In the genomic region with DNA sequence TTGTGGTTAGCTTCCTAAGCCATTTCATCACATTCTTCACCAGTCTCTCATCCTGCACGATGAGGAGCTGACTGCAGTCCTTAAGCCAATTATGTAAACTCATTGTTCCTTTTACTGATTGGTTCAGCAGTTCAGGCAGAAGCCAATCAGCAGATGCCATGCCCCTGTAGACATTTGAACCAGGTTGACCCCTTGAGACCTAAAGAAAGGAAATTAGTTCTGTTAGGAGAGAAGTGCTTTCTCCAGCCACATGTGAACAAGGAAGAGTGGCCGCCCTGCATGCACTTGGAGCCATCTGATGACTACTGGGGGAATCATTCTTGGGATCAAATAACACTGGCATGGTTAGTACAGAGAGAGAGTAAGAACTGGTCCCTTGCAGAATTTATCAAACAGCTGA, we compare ENCODE assay signal across 17 cellular contexts.
DNase-seq lines count a peak whose midpoint lies in the region; ATAC-seq, FAIRE-seq and TF ChIP-seq lines count a peak whose summit lies in the region.
"Had no signal": no experiment of that assay in that cellular context is flagged by ENCODE, and none has a peak within 500 bp of the region (broad histone marks: within the 10 kb centered on the region; RNA-seq: fewer than 3 reads in every experiment).

No MANE protein-coding gene starts in this region.

- 0 out of 2 replicates have a peak, but pooled peaks cover 3% of the 10 kb centered on the region for H3K4me1 ChIP-seq in SJCRH30

- no peaks in the 10 kb centered on the region for H3K36me3 Mint-ChIP-seq in nephron progenitor cell (ENCODE audit: low read depth)
- H3K36me3 Mint-ChIP-seq: CD4-positive, alpha-beta memory T cell had no signal

- peak overlapping the region; percentile 80 for H3K27ac Mint-ChIP-seq in nephron progenitor cell
- H3K27ac Mint-ChIP-seq: CD4-positive, alpha-beta memory T cell had no signal

- H3K4me3 Mint-ChIP-seq in nephron progenitor cell = peak overlapping the region; percentile 44
- H3K4me3 Mint-ChIP-seq: activated T-cell treated with anti-CD3 and anti-CD28 coated beads, Interleukin-2, amount 50 U/mL, for 4 hours; CD4-positive, alpha-beta memory T cell had no signal

- no peaks in the 10 kb centered on the region for H3K27me3 ChIP-seq in SJCRH30
- H3K27me3 ChIP-seq: cardiac muscle cell, gastroesophageal sphincter had no signal

- H3K27me3 Mint-ChIP-seq in nephron progenitor cell (ENCODE audit: low read depth, poor library complexity) = no peaks in the 10 kb centered on the region
- H3K27me3 Mint-ChIP-seq: CD4-positive, alpha-beta memory T cell had no signal

- no peaks in the 10 kb centered on the region for H3K9me3 ChIP-seq in SJCRH30 (replicated peaks)
- H3K9me3 ChIP-seq: gastroesophageal sphincter had no signal

- H3K9me3 Mint-ChIP-seq in nephron progenitor cell = peaks cover 5% of the 10 kb centered on the region
- H3K9me3 Mint-ChIP-seq: activated T-cell treated with anti-CD3 and anti-CD28 coated beads, Interleukin-2, amount 50 U/mL, for 4 hours had no signal

- peak overlapping the region; percentile 37 for H3K27ac ChIP-seq in SJCRH30
- H3K27ac ChIP-seq: cardiac muscle cell, VCaP had no signal

- ATAC-seq in HG03439 (IDR thresholded peaks at IDR 0.05; ENCODE audit: unreplicated experiment) = no peak
- ATAC-seq: activated T-cell treated with anti-CD3 and anti-CD28 coated beads, Interleukin-2, amount 50 U/mL, for 4 hours; gastroesophageal sphincter; GM12878; left ventricle myocardium superior; Right ventricle myocardium inferior had no signal

- no peak for TF ChIP-seq CTCF in nephron progenitor cell (IDR thresholded peaks at IDR 0.05)

- TF ChIP-seq POLR2A in GM12892 (IDR thresholded peaks at IDR 0.05; ENCODE audit: low read depth, low read length) = no peak

- H3K4me3 ChIP-seq in SJCRH30 = no peak overlapping the region
- H3K4me3 ChIP-seq: cardiac muscle cell, gastroesophageal sphincter, GM12878 had no signal

- no peak for FAIRE-seq in GM12892 (lab: Jason Lieb, UNC)
- FAIRE-seq: GM12878 had no signal

- DNase-seq in DMS79 treated with DMSO at 0.1 percent for 48 hours (lab: John Stamatoyannopoulos, UW) (peak; percentile 78), NCI-H1436 treated with DMSO at 0.1 percent for 48 hours (lab: John Stamatoyannopoulos, UW) (peak; percentile 65), SJCRH30 (peak; percentile 41 to 60), nephron progenitor cell (no peak), hippocampal formation (lab: John Stamatoyannopoulos, UW) (no peak), GM12892 (ENCODE audit: insufficient read length) (no peak), NCI-H2081 treated with DMSO at 0.1 percent for 48 hours (lab: John Stamatoyannopoulos, UW) (no peak)
- DNase-seq: activated T-cell treated with anti-CD3 and anti-CD28 coated beads, Interleukin-2, amount 50 U/mL, for 4 hours; CD4-positive, alpha-beta memory T cell; left ventricle myocardium superior; MM.1S had no signal

- H3K4me1 Mint-ChIP-seq in nephron progenitor cell = peaks cover 61% of the 10 kb centered on the region
- H3K4me1 Mint-ChIP-seq: CD4-positive, alpha-beta memory T cell had no signal

- no peaks in the 10 kb centered on the region for H3K36me3 ChIP-seq in SJCRH30
- H3K36me3 ChIP-seq: cardiac muscle cell, gastroesophageal sphincter had no signal

Comparison
In these comparisons a context has a peak if more than half of its experiments do, and no peak if none do; other contexts are left out.
1. DNase-seq: peak in DMS79 treated with DMSO at 0.1 percent for 48 hours (single experiment), NCI-H1436 treated with DMSO at 0.1 percent for 48 hours (single experiment) and SJCRH30 (2 of 2); none in nephron progenitor cell (single experiment), hippocampal formation (0 of 2), GM12892 (single experiment) and NCI-H2081 treated with DMSO at 0.1 percent for 48 hours (single experiment).